ENCODE assay signal across 12 cellular contexts in genomic region chr9:14156046-14156445, GRCh38.
A peak's percentile ranks its signal among the peaks of the same experiment; 100 is the strongest.
DNase-seq lines count a peak whose midpoint lies in the region; ATAC-seq, FAIRE-seq and TF ChIP-seq lines count a peak whose summit lies in the region.
"Had no signal": no experiment of that assay in that cellular context is flagged by ENCODE, and none has a peak within 500 bp of the region (broad histone marks: within the 10 kb centered on the region; RNA-seq: fewer than 3 reads in every experiment).

No MANE protein-coding gene starts in this region.

- no peak overlapping the region for H3K27ac ChIP-seq in caudate nucleus (ENCODE audit: low read depth, low read length)
- H3K27ac ChIP-seq: esophagus squamous epithelium had no signal

- peak; percentile 40 for DNase-seq in GM06990 (ENCODE audit: extremely low read depth, insufficient read length)
- DNase-seq in GM19239 (ENCODE audit: insufficient read length, low spot score) = peak; percentile 16
- no peak for DNase-seq in activated gamma-delta T cell (lab: John Stamatoyannopoulos, UW)
- no peak for DNase-seq in stimulated activated CD8-positive, alpha-beta memory T cell treated with anti-CD3 and anti-CD28 coated beads, Interleukin-4, amount 100 ng/mL, for 48 hours
- no peak for DNase-seq in cortex of kidney (lab: John Stamatoyannopoulos, UW)
- DNase-seq in caudate nucleus (lab: John Stamatoyannopoulos, UW) = no peak
- DNase-seq: esophagus squamous epithelium; NCI-H510A; occipital lobe; stimulated activated CD4-positive, alpha-beta T cell treated with anti-CD3 and anti-CD28 coated beads, Interleukin-1b, Interleukin-23, amount 100 ng/mL, for 48 hours had no signal

- TF ChIP-seq CTCF in GM06990 (IDR thresholded peaks at IDR 0.05; ENCODE audit: insufficient read depth, low read length, poor library complexity, severe bottlenecking) = no peak

- no peaks in the 10 kb centered on the region for H3K27me3 ChIP-seq in GM06990 (replicated peaks; ENCODE audit: control insufficient read depth, insufficient read depth, low read length)
- H3K27me3 ChIP-seq: esophagus squamous epithelium had no signal

- FAIRE-seq in GM19239 (lab: Jason Lieb, UNC) = peak; percentile 86

- no peaks in the 10 kb centered on the region for H3K36me3 ChIP-seq in GM06990 (ENCODE audit: control insufficient read depth, insufficient read depth, low read length)
- H3K36me3 ChIP-seq: esophagus squamous epithelium had no signal

- ATAC-seq in HG02642 (IDR thresholded peaks at IDR 0.05; ENCODE audit: poor library complexity, unreplicated experiment) (peak; percentile 97), HG03442 (IDR thresholded peaks at IDR 0.05; ENCODE audit: unreplicated experiment) (peak; percentile 98)

- no peak overlapping the region for H3K4me3 ChIP-seq in GM06990 (replicated peaks; ENCODE audit: low read depth, low read length)
- H3K4me3 ChIP-seq: esophagus squamous epithelium had no signal

Comparison
In these comparisons a context has a peak if more than half of its experiments do, and no peak if none do; other contexts are left out.
1. DNase-seq: peak in GM06990 (single experiment) and GM19239 (single experiment); none in activated gamma-delta T cell (single experiment), stimulated activated CD8-positive, alpha-beta memory T cell treated with anti-CD3 and anti-CD28 coated beads, Interleukin-4, amount 100 ng/mL, for 48 hours (single experiment), cortex of kidney (single experiment) and caudate nucleus (0 of 61).